Comparison of ENCODE assay signal across 22 cellular contexts in the genomic region with DNA sequence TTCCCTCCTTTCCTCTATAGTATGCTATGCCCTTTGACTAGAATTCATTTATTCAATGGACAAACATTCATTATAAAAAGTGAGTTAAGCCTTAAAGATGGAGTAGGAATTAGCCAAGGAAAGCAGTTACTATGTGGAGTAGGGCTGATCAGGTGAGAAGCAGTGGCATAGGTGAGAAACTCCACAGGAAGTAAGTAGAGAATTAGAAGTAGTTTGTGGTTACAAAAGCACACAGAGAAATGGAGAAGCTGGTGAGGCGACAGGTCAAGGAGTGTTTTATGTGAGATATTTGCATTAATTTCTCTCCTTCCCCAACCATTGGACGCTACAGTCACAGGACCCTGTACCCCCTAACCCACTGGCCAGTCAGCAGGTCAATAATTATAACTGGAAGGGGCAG. TPM values are rescaled to one million over a fixed set of nuclear protein-coding genes. Genes with fewer than 3 reads are reported as not detected.
DNase-seq lines count a peak whose midpoint lies in the region; ATAC-seq and TF ChIP-seq lines count a peak whose summit lies in the region.
"Had no signal": no experiment of that assay in that cellular context is flagged by ENCODE, and none has a peak within 500 bp of the region (broad histone marks: within the 10 kb centered on the region; RNA-seq: fewer than 3 reads in every experiment).

No MANE protein-coding gene starts in this region.

- peaks cover 24% of the 10 kb centered on the region for H3K4me1 ChIP-seq in MM.1S (ENCODE audit: low read length)
- H3K4me1 ChIP-seq: colonic mucosa, HAP-1 had no signal

- no peaks in the 10 kb centered on the region for H3K9me2 ChIP-seq in MM.1S (replicated peaks; ENCODE audit: insufficient read depth, low read length)

- no peaks in the 10 kb centered on the region for H3K27me3 ChIP-seq in MM.1S (replicated peaks; ENCODE audit: insufficient read depth, low read length)
- H3K27me3 ChIP-seq: BLaER1 treated with 17β-estradiol and CSF1 and Interleukin-3, amounts not matched to agents 10 nM and 100 nM; colonic mucosa; upper lobe of left lung had no signal

- H2AFZ ChIP-seq in MM.1S (ENCODE audit: low read length): no peak overlapping the region
- H2AFZ ChIP-seq: PC-9 had no signal

- H3K27me3 Mint-ChIP-seq in activated naive CD8-positive, alpha-beta T cell treated with anti-CD3 and anti-CD28 coated beads, Interleukin-2, amount 10 ng/mL, durations not matched to agents 7 days and 5 days: no peaks in the 10 kb centered on the region
- H3K27me3 Mint-ChIP-seq in activated naive CD8-positive, alpha-beta T cell treated with anti-CD3 and anti-CD28 coated beads, Interleukin-2, amount 50 U/mL, for 24 hours: no peaks in the 10 kb centered on the region

- H3K9me3 Mint-ChIP-seq in activated naive CD8-positive, alpha-beta T cell treated with anti-CD3 and anti-CD28 coated beads, Interleukin-2, amount 10 ng/mL, durations not matched to agents 7 days and 5 days: no peaks in the 10 kb centered on the region
- H3K9me3 Mint-ChIP-seq in activated naive CD8-positive, alpha-beta T cell treated with anti-CD3 and anti-CD28 coated beads, Interleukin-2, amount 50 U/mL, for 24 hours: no peaks in the 10 kb centered on the region
- no peaks in the 10 kb centered on the region for H3K9me3 Mint-ChIP-seq in stimulated activated effector memory CD8-positive, alpha-beta T cell treated with anti-CD3 and anti-CD28 coated beads, Interleukin-12 subunit alpha, Interleukin-12 subunit beta, amount 100 ng/mL, for 72 hours
- H3K9me3 Mint-ChIP-seq: mesothelial cell of epicardium had no signal

- H3K79me2 ChIP-seq in MM.1S (ENCODE audit: low read length): peaks cover 6% of the 10 kb centered on the region; the same call in 1 of the 2 replicates

- intact Hi-C loops in posterior vena cava (cut with DNase I): no loop called here

- peak overlapping the region; percentile 22; the same call in 1 of the 2 replicates for H3K4me2 ChIP-seq in MM.1S (ENCODE audit: low read depth, low read length)
- H3K4me2 ChIP-seq: A549; BLaER1 treated with 17β-estradiol and CSF1 and Interleukin-3, amounts not matched to agents 10 nM and 100 nM; PC-9 had no signal

- TF ChIP-seq CTCF in MM.1S (IDR thresholded peaks at IDR 0.05; ENCODE audit: low read length): no peak

- H3K4me3 Mint-ChIP-seq in activated naive CD8-positive, alpha-beta T cell treated with anti-CD3 and anti-CD28 coated beads, Interleukin-2, amount 10 ng/mL, durations not matched to agents 7 days and 5 days: peak overlapping the region; percentile 3
- H3K4me3 Mint-ChIP-seq in activated naive CD8-positive, alpha-beta T cell treated with anti-CD3 and anti-CD28 coated beads, Interleukin-2, amount 50 U/mL, for 24 hours: no peak overlapping the region
- no peak overlapping the region for H3K4me3 Mint-ChIP-seq in stimulated activated effector memory CD8-positive, alpha-beta T cell treated with anti-CD3 and anti-CD28 coated beads, Interleukin-12 subunit alpha, Interleukin-12 subunit beta, amount 100 ng/mL, for 72 hours
- H3K4me3 Mint-ChIP-seq: mesothelial cell of epicardium had no signal

- no peak overlapping the region for H3K27ac ChIP-seq in MM.1S (ENCODE audit: low read length)
- H3K27ac ChIP-seq: A549; BLaER1 treated with 17β-estradiol and CSF1 and Interleukin-3, amounts not matched to agents 10 nM and 100 nM; colonic mucosa; HL-60; PC-9; upper lobe of left lung had no signal

- peaks cover 28% of the 10 kb centered on the region for H3K36me3 Mint-ChIP-seq in activated naive CD8-positive, alpha-beta T cell treated with anti-CD3 and anti-CD28 coated beads, Interleukin-2, amount 10 ng/mL, durations not matched to agents 7 days and 5 days
- peaks cover 45% of the 10 kb centered on the region for H3K36me3 Mint-ChIP-seq in activated naive CD8-positive, alpha-beta T cell treated with anti-CD3 and anti-CD28 coated beads, Interleukin-2, amount 50 U/mL, for 24 hours (ENCODE audit: low read depth)
- peaks cover 88% of the 10 kb centered on the region for H3K36me3 Mint-ChIP-seq in stimulated activated effector memory CD8-positive, alpha-beta T cell treated with anti-CD3 and anti-CD28 coated beads, Interleukin-12 subunit alpha, Interleukin-12 subunit beta, amount 100 ng/mL, for 72 hours

- H3K9me3 ChIP-seq in MM.1S (replicated peaks; ENCODE audit: insufficient read depth, low read length): no peaks in the 10 kb centered on the region
- H3K9me3 ChIP-seq: A549; BLaER1 treated with 17β-estradiol and CSF1 and Interleukin-3, amounts not matched to agents 10 nM and 100 nM; colonic mucosa; HAP-1; upper lobe of left lung had no signal

- ATAC-seq in activated naive CD8-positive, alpha-beta T cell treated with anti-CD3 and anti-CD28 coated beads, Interleukin-2, amount 10 ng/mL, durations not matched to agents 7 days and 5 days (ENCODE audit: low read depth): no peak
- ATAC-seq in activated naive CD8-positive, alpha-beta T cell treated with anti-CD3 and anti-CD28 coated beads, Interleukin-2, amount 50 U/mL, for 24 hours: no peak
- ATAC-seq in GM21619 (IDR thresholded peaks at IDR 0.05; ENCODE audit: unreplicated experiment): peak; percentile 33
- ATAC-seq in stimulated activated effector memory CD8-positive, alpha-beta T cell treated with anti-CD3 and anti-CD28 coated beads, Interleukin-12 subunit alpha, Interleukin-12 subunit beta, amount 100 ng/mL, for 72 hours: no peak
- ATAC-seq: A549 had no signal

- POLR2A ChIA-PET in activated naive CD8-positive, alpha-beta T cell treated with anti-CD3 and anti-CD28 coated beads, Interleukin-2, amount 10 ng/mL, durations not matched to agents 7 days and 5 days (lab: Charles Lee): interaction anchor here (0.8 kb wide), 1 partner anchor 72 kb away, joined by 3 read pairs; no protein-coding TSS in a partner anchor

- H3K4me1 Mint-ChIP-seq in activated naive CD8-positive, alpha-beta T cell treated with anti-CD3 and anti-CD28 coated beads, Interleukin-2, amount 10 ng/mL, durations not matched to agents 7 days and 5 days: peaks cover 14% of the 10 kb centered on the region
- peaks cover 10% of the 10 kb centered on the region for H3K4me1 Mint-ChIP-seq in activated naive CD8-positive, alpha-beta T cell treated with anti-CD3 and anti-CD28 coated beads, Interleukin-2, amount 50 U/mL, for 24 hours
- H3K4me1 Mint-ChIP-seq in stimulated activated effector memory CD8-positive, alpha-beta T cell treated with anti-CD3 and anti-CD28 coated beads, Interleukin-12 subunit alpha, Interleukin-12 subunit beta, amount 100 ng/mL, for 72 hours: peaks cover 43% of the 10 kb centered on the region

- H3K9ac ChIP-seq in MM.1S (ENCODE audit: low read length): no peak overlapping the region
- H3K9ac ChIP-seq: BLaER1 treated with 17β-estradiol and CSF1 and Interleukin-3, amounts not matched to agents 10 nM and 100 nM had no signal

- DNase-seq in activated naive CD8-positive, alpha-beta T cell treated with anti-CD3 and anti-CD28 coated beads, Interleukin-2, amount 10 ng/mL, durations not matched to agents 7 days and 5 days: no peak
- DNase-seq in activated naive CD8-positive, alpha-beta T cell treated with anti-CD3 and anti-CD28 coated beads, Interleukin-2, amount 50 U/mL, for 24 hours: no peak
- peak; percentile 34 for DNase-seq in MM.1S
- DNase-seq in stimulated activated effector memory CD8-positive, alpha-beta T cell treated with anti-CD3 and anti-CD28 coated beads, Interleukin-12 subunit alpha, Interleukin-12 subunit beta, amount 100 ng/mL, for 72 hours (ENCODE audit: low spot score in 2 of 2): no peak
- no peak for DNase-seq in posterior vena cava (ENCODE audit: low spot score)
- no peak for DNase-seq in ureter (ENCODE audit: low spot score)
- no peak for DNase-seq in activated CD4-positive, alpha-beta T cell treated with anti-CD3 and anti-CD28 coated beads for 48 hours
- DNase-seq: activated CD4-positive, alpha-beta T cell treated with anti-CD3 and anti-CD28 coated beads for 4 hours; colonic mucosa; kidney glomerular epithelial cell; NCI-H2107; PC-9; retina; stimulated activated CD4-positive, alpha-beta T cell treated with anti-CD3 and anti-CD28 coated beads, Interleukin-15, amount 100 ng/mL, for 24 hours; stimulated activated naive CD4-positive, alpha-beta T cell treated with Interleukin-2 at 50 U/mL for 16 hours; upper lobe of left lung had no signal

- no peak overlapping the region for H3K4me3 ChIP-seq in MM.1S (ENCODE audit: low read length)
- H3K4me3 ChIP-seq: A549; BLaER1 treated with 17β-estradiol and CSF1 and Interleukin-3, amounts not matched to agents 10 nM and 100 nM; colonic mucosa; HAP-1; PC-9; upper lobe of left lung had no signal

- peak overlapping the region; percentile 71 for H3K27ac Mint-ChIP-seq in activated naive CD8-positive, alpha-beta T cell treated with anti-CD3 and anti-CD28 coated beads, Interleukin-2, amount 10 ng/mL, durations not matched to agents 7 days and 5 days
- H3K27ac Mint-ChIP-seq in activated naive CD8-positive, alpha-beta T cell treated with anti-CD3 and anti-CD28 coated beads, Interleukin-2, amount 50 U/mL, for 24 hours: no peak overlapping the region
- peak overlapping the region; percentile 6 for H3K27ac Mint-ChIP-seq in stimulated activated effector memory CD8-positive, alpha-beta T cell treated with anti-CD3 and anti-CD28 coated beads, Interleukin-12 subunit alpha, Interleukin-12 subunit beta, amount 100 ng/mL, for 72 hours
- H3K27ac Mint-ChIP-seq: mesothelial cell of epicardium had no signal

- no peaks in the 10 kb centered on the region for H4K20me1 ChIP-seq in MM.1S (ENCODE audit: insufficient read depth, low read length)

- H3K36me3 ChIP-seq in MM.1S (replicated peaks; ENCODE audit: insufficient read depth, low read length): peaks cover 11% of the 10 kb centered on the region; the same call in 1 of the 2 replicates
- H3K36me3 ChIP-seq: colonic mucosa had no signal

- H3F3A ChIP-seq in MM.1S (ENCODE audit: insufficient read depth, low read length): no peaks in the 10 kb centered on the region

RNA-seq across cellular contexts. Expression of gene SETD7, which starts 30.6 kb away (rescaled TPM):
- 10 to 100 TPM in 1 of 2 experiments, 1 to 10 TPM in 1; 9.4 to 10.1 TPM for total RNA-seq in activated naive CD8-positive, alpha-beta T cell treated with anti-CD3 and anti-CD28 coated beads, Interleukin-2, amount 10 ng/mL, durations not matched to agents 7 days and 5 days
- total RNA-seq in posterior vena cava (10 to 100 TPM; 69.0 to 75.4 TPM), ureter (34.9 TPM)
